23 cellular contexts compared by ENCODE assay signal in the genomic region with DNA sequence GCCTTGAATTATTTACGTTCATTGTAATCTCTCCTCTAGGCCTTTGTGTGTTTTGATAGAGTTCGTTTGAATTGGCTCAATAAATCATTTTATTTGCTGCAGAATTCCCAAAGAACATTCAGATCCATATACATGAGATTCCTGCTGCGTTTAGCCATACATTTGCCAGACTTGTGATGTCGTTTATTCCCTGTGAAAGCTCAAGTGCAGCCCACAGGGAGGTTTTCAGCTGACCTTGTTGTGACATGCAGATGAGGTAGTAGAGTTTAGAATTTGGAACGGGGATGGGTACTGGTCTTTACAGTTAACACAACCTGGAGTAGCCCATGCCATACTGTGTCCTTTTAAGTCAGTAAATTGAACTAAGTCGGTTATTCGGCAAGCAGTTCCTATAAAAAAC. TPM values are rescaled to one million over a fixed set of nuclear protein-coding genes. Genes with fewer than 3 reads are reported as not detected.
"Had no signal": no experiment of that assay in that cellular context is flagged by ENCODE, and none has a peak within 500 bp of the region (broad histone marks: within the 10 kb centered on the region; RNA-seq: fewer than 3 reads in every experiment).

A gene (plus strand): TSS at position 301 of the 400 bp plus-strand sequence. CDS start 7,573 bp downstream, outside the sequence.

- H3K27ac ChIP-seq: heart left ventricle, spleen, thyroid gland, upper lobe of left lung, uterus had no signal

- H3K27me3 Mint-ChIP-seq: naive thymus-derived CD4-positive, alpha-beta T cell had no signal

- H3K4me3 ChIP-seq: dorsolateral prefrontal cortex, heart left ventricle, lung, spleen, thyroid gland, upper lobe of left lung, uterus had no signal

- H3K27me3 ChIP-seq: dorsolateral prefrontal cortex, heart left ventricle, spleen, thyroid gland, upper lobe of left lung, uterus had no signal

- H3K9me3 ChIP-seq: thyroid gland, upper lobe of left lung, uterus had no signal

- H3K36me3 ChIP-seq: uterus had no signal

- H3K4me3 Mint-ChIP-seq: naive thymus-derived CD4-positive, alpha-beta T cell had no signal

- H3K4me1 ChIP-seq: heart left ventricle, spleen, thyroid gland, upper lobe of left lung, uterus had no signal

- DNase-seq: cortex of kidney; dorsolateral prefrontal cortex; effector CD8-positive, alpha-beta T cell; heart left ventricle; hippocampal formation; left colon; left ventricle myocardium superior; mesendoderm; naive thymus-derived CD4-positive, alpha-beta T cell; spleen; stimulated activated CD4-positive, alpha-beta T cell treated with anti-CD3 and anti-CD28 coated beads, Interleukin-15, amount 100 ng/mL, for 24 hours; stimulated activated CD4-positive, alpha-beta T cell treated with anti-CD3 and anti-CD28 coated beads, Interleukin-1b, Interleukin-23, amount 100 ng/mL, for 48 hours; stimulated activated CD4-positive, alpha-beta T cell treated with anti-CD3 and anti-CD28 coated beads, Interleukin-4, amount 100 ng/mL, for 24 hours; stimulated activated naive CD4-positive, alpha-beta T cell; thyroid gland; upper lobe of left lung; uterus had no signal

RNA-seq across cellular contexts. Expression of the gene that starts here (rescaled TPM):
- total RNA-seq: chondrocyte, fibroblast of lung, frontal cortex, glomerular endothelial cell, left ventricle myocardium superior, pulmonary artery endothelial cell had no signal
- polyA plus RNA-seq: fibroblast of lung, heart left ventricle, spleen had no signal
